ENCODE assay signal across 1 cellular context in genomic region chr19:6969490-6969889, GRCh38.
TF ChIP-seq lines count a peak whose summit lies in the region.

No MANE protein-coding gene starts in this region.

TF ChIP-seq in GM12878, 131 proteins besides CTCF, POLR2A, EP300 and RAD21 (continued from another document):
- no peak for TF ChIP-seq SUZ12 (IDR thresholded peaks at IDR 0.05; ENCODE audit: unreplicated experiment)
TF ChIP-seq in GM12878: peak in this region for 1.
